In the genomic region with DNA sequence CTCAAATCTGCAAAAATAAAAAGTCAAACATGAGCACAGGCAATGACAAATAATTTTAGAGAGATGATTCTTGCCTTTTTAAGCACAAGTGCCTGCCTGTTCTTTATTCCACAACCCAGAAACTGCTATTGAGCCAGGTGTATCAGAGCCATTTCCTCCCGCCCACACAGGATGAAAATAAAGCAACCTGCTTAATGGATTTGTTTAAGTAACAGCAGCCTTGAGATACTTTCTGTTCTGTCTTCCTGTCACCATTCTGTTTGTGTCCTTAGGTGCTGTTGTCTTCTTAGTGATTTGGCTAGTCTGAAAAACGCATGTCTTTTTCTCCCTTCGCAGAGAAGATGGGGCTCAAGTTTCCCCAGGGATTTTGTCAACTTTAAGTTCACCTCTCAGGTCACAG, we compare ENCODE assay signal across 32 cellular contexts. TPM values are rescaled to one million over a fixed set of nuclear protein-coding genes. Genes with fewer than 3 reads are reported as not detected.
DNase-seq lines count a peak whose midpoint lies in the region; ATAC-seq and TF ChIP-seq lines count a peak whose summit lies in the region.
"Had no signal": no experiment of that assay in that cellular context is flagged by ENCODE, and none has a peak within 500 bp of the region (broad histone marks: within the 10 kb centered on the region; RNA-seq: fewer than 3 reads in every experiment).

No MANE protein-coding gene starts in this region.

- H3K27ac Mint-ChIP-seq in progenitor cell of endocrine pancreas: peak overlapping the region; percentile 27
- H3K27ac Mint-ChIP-seq: brain; CD4-positive, alpha-beta memory T cell; T-helper 1 cell treated with Interleukin-12 subunit alpha and Interleukin-12 subunit beta and Interleukin-4 antibody, amounts not matched to agents 30 μg/mL and 1 μg/mL, for 36 hours; type B pancreatic cell had no signal

- H3K27me3 Mint-ChIP-seq in progenitor cell of endocrine pancreas: peaks cover 1% of the 10 kb centered on the region
- H3K27me3 Mint-ChIP-seq: brain had no signal

- peaks cover 3% of the 10 kb centered on the region for H3F3A ChIP-seq in SK-N-SH (replicated peaks; ENCODE audit: insufficient read depth)

- DNase-seq in NCI-H2171 treated with DMSO at 0.1 percent for 48 hours (lab: John Stamatoyannopoulos, UW): peak; percentile 9
- DNase-seq in NCI-H2171 (lab: John Stamatoyannopoulos, UW): no peak
- DNase-seq in NCI-H774 (lab: John Stamatoyannopoulos, UW): peak; percentile 17
- DNase-seq in progenitor cell of endocrine pancreas (ENCODE audit: low spot score, unreplicated experiment): no peak
- no peak for DNase-seq in HAP-1 (ENCODE audit: low spot score in 2 of 2)
- no peak for DNase-seq in SK-N-SH
- no peak for DNase-seq in osteoblast (ENCODE audit: insufficient read length, low spot score, missing footprints)
- DNase-seq: activated CD4-positive, alpha-beta T cell treated with anti-CD3 and anti-CD28 coated beads for 48 hours; activated naive CD4-positive, alpha-beta T cell; activated T-cell treated with anti-CD3 and anti-CD28 coated beads, Interleukin-2, amount 50 U/mL, for 4 hours; CD4-positive, alpha-beta memory T cell; DMS 273 treated with DMSO at 0.1 percent for 48 hours; erythroblast; GM23248; heart right ventricle; left colon; NCI-H1048; NCI-H1930; RPMI8226; stimulated activated CD4-positive, alpha-beta T cell treated with anti-CD3 and anti-CD28 coated beads, Interleukin-1b, Interleukin-23, amount 100 ng/mL, for 48 hours had no signal

- H3K36me3 ChIP-seq in HAP-1 (replicated peaks) (no peaks in the 10 kb centered on the region), SK-N-SH (replicated peaks in 1 of 2; ENCODE audit: control insufficient read depth in 1 of 2, insufficient read depth in 2 of 2, low read length in 1 of 2) (no peaks in the 10 kb centered on the region), osteoblast (ENCODE audit: insufficient read depth, low read length) (no peaks in the 10 kb centered on the region)
- H3K36me3 ChIP-seq: heart right ventricle, neutrophil had no signal

- CTCF ChIA-PET in SK-N-SH (lab: Yijun Ruan, JAX): no interaction called here

- no peak overlapping the region for H3K27ac ChIP-seq in SK-N-SH (ENCODE audit: low read depth in 2 of 2, low read length in 1 of 2)
- H3K27ac ChIP-seq in osteoblast (ENCODE audit: low read depth, low read length): no peak overlapping the region
- H3K27ac ChIP-seq: GM23248, heart right ventricle, neutrophil had no signal

- H3K27me3 ChIP-seq in HAP-1 (ENCODE audit: low read depth): no peaks in the 10 kb centered on the region
- no peaks in the 10 kb centered on the region for H3K27me3 ChIP-seq in SK-N-SH (ENCODE audit: insufficient read depth)
- H3K27me3 ChIP-seq in osteoblast (ENCODE audit: insufficient read depth, low read length): peaks cover 32% of the 10 kb centered on the region
- H3K27me3 ChIP-seq: neutrophil had no signal

- POLR2A ChIA-PET in SK-N-SH (lab: Yijun Ruan, JAX): no interaction called here

- H3K9ac ChIP-seq in SK-N-SH: no peak overlapping the region
- H3K9ac ChIP-seq: GM23248 had no signal

- TF ChIP-seq RAD21 in SK-N-SH (IDR thresholded peaks at IDR 0.05; ENCODE audit: low read length): no peak

- no peak overlapping the region for H2AFZ ChIP-seq in SK-N-SH (ENCODE audit: low read depth)
- no peak overlapping the region for H2AFZ ChIP-seq in osteoblast (ENCODE audit: low read length)
- H2AFZ ChIP-seq: GM23248 had no signal

- H3K9me2 ChIP-seq in SK-N-SH: no peaks in the 10 kb centered on the region

- 0 out of 2 replicates have a peak, but pooled peaks cover 3% of the 10 kb centered on the region for H3K4me1 ChIP-seq in HAP-1
- no peaks in the 10 kb centered on the region for H3K4me1 ChIP-seq in SK-N-SH (ENCODE audit: control insufficient read depth in 1 of 2, insufficient read depth in 2 of 2, low read depth in 1 of 2, low read length in 1 of 2)
- no peaks in the 10 kb centered on the region for H3K4me1 ChIP-seq in osteoblast (ENCODE audit: insufficient read depth, low read length)
- H3K4me1 ChIP-seq: heart right ventricle had no signal

- TF ChIP-seq CTCF in progenitor cell of endocrine pancreas (IDR thresholded peaks at IDR 0.05; ENCODE audit: unreplicated experiment) (no peak), SK-N-SH (IDR thresholded peaks at IDR 0.05) (no peak), osteoblast (IDR thresholded peaks at IDR 0.05; ENCODE audit: extremely low read depth, low read depth, low read length) (no peak)

- no peak overlapping the region for H3K4me3 ChIP-seq in HAP-1
- H3K4me3 ChIP-seq in SK-N-SH (ENCODE audit: low read depth in 2 of 2, low read length in 1 of 2): no peak overlapping the region
- H3K4me3 ChIP-seq in osteoblast (ENCODE audit: insufficient read depth, low read length): no peak overlapping the region
- H3K4me3 ChIP-seq: GM23248, heart right ventricle had no signal

- H4K20me1 ChIP-seq in SK-N-SH (ENCODE audit: insufficient read depth) (no peaks in the 10 kb centered on the region), osteoblast (ENCODE audit: insufficient read depth, low read length) (no peaks in the 10 kb centered on the region)

- no peaks in the 10 kb centered on the region for H3K36me3 Mint-ChIP-seq in progenitor cell of endocrine pancreas (ENCODE audit: insufficient read depth)
- H3K36me3 Mint-ChIP-seq: brain; CD4-positive, alpha-beta memory T cell; type B pancreatic cell had no signal

- H3K79me2 ChIP-seq in SK-N-SH (ENCODE audit: insufficient read depth) (no peaks in the 10 kb centered on the region), osteoblast (ENCODE audit: insufficient read depth, low read length) (no peaks in the 10 kb centered on the region)

- no peak for TF ChIP-seq EP300 in SK-N-SH (IDR thresholded peaks at IDR 0.05; ENCODE audit: borderline replicate concordance in 1 of 2, low read depth in 1 of 2, low read length in 1 of 2)

- in situ Hi-C loops in HAP-1 (cut with MboI; ENCODE audit: low sequenced_read_pairs): no loop called here

- H3K9me3 Mint-ChIP-seq in progenitor cell of endocrine pancreas (ENCODE audit: low read depth): no peaks in the 10 kb centered on the region
- H3K9me3 Mint-ChIP-seq: activated T-cell treated with anti-CD3 and anti-CD28 coated beads, Interleukin-2, amount 50 U/mL, for 4 hours; brain; CD4-positive, alpha-beta memory T cell; T-helper 1 cell treated with Interleukin-12 subunit alpha and Interleukin-12 subunit beta and Interleukin-4 antibody, amounts not matched to agents 30 μg/mL and 1 μg/mL, for 36 hours had no signal

- H3K4me2 ChIP-seq in SK-N-SH (no peak overlapping the region), osteoblast (ENCODE audit: insufficient read depth, low read length) (no peak overlapping the region)

- H3K4me3 Mint-ChIP-seq in progenitor cell of endocrine pancreas (ENCODE audit: low read depth): peak overlapping the region; percentile 16
- H3K4me3 Mint-ChIP-seq: activated T-cell treated with anti-CD3 and anti-CD28 coated beads, Interleukin-2, amount 50 U/mL, for 4 hours; brain; CD4-positive, alpha-beta memory T cell; T-helper 1 cell treated with Interleukin-12 subunit alpha and Interleukin-12 subunit beta and Interleukin-4 antibody, amounts not matched to agents 30 μg/mL and 1 μg/mL, for 36 hours; type B pancreatic cell had no signal

- ATAC-seq in HG02885 (IDR thresholded peaks at IDR 0.05; ENCODE audit: poor library complexity, unreplicated experiment): peak; percentile 45
- ATAC-seq: activated T-cell treated with anti-CD3 and anti-CD28 coated beads, Interleukin-2, amount 50 U/mL, for 4 hours; heart right ventricle; left colon had no signal

- peaks cover 10% of the 10 kb centered on the region for H3K4me1 Mint-ChIP-seq in progenitor cell of endocrine pancreas (ENCODE audit: low read depth)
- H3K4me1 Mint-ChIP-seq: CD4-positive, alpha-beta memory T cell had no signal

- H3K9me3 ChIP-seq in HAP-1: no peaks in the 10 kb centered on the region
- no peaks in the 10 kb centered on the region for H3K9me3 ChIP-seq in SK-N-SH
- no peaks in the 10 kb centered on the region for H3K9me3 ChIP-seq in osteoblast (ENCODE audit: low read depth, low read length)
- H3K9me3 ChIP-seq: heart right ventricle, neutrophil had no signal

- WGBS in SK-N-SH (ENCODE audit: low lambda C conversion rate): 92% methylated on average over 3 of the region's 3 CpGs

TF ChIP-seq in SK-N-SH, 30 proteins besides CTCF, POLR2A, EP300 and RAD21 (continues in another document):
- TF ChIP-seq SMC3 (IDR thresholded peaks at IDR 0.05; ENCODE audit: low read depth, low read length) (no peak), RCOR1 (IDR thresholded peaks at IDR 0.05; ENCODE audit: low read length) (no peak), YY1 (IDR thresholded peaks at IDR 0.05; ENCODE audit: low read depth) (no peak), NRF1 (IDR thresholded peaks at IDR 0.05; ENCODE audit: low read depth, low read length) (no peak), FOXJ3 (CRISPR knock-in tag; IDR thresholded peaks at IDR 0.05) (no peak), GABPA (IDR thresholded peaks at IDR 0.05; ENCODE audit: low read depth) (no peak), RFX5 (IDR thresholded peaks at IDR 0.05; ENCODE audit: low read length) (no peak), TAF1 (IDR thresholded peaks at IDR 0.05; ENCODE audit: borderline replicate concordance, low read depth, low read length) (no peak), POLR2AphosphoS5 (IDR thresholded peaks at IDR 0.05; ENCODE audit: low read depth, low read length) (no peak), USF2 (IDR thresholded peaks at IDR 0.05; ENCODE audit: borderline replicate concordance, low read depth, low read length) (no peak), TCF12 (IDR thresholded peaks at IDR 0.05) (no peak), MAX (IDR thresholded peaks at IDR 0.05; ENCODE audit: low read depth) (no peak)

RNA-seq across cellular contexts. Expression of gene RPE65, which starts 11.4 kb away (rescaled TPM):
- total RNA-seq in progenitor cell of endocrine pancreas: not detected in 2 replicates
- 0.02 and 0.03 TPM in 2 replicates for polyA plus RNA-seq in SK-N-SH (2012; rRNA removed)
- polyA plus RNA-seq in SK-N-SH (2012; cell fraction: cytosol; rRNA removed): 0.04 and 0.08 TPM in 2 replicates
- 0.02 and 0.05 TPM in 2 replicates for polyA plus RNA-seq in SK-N-SH (2012; cell fraction: nucleus; rRNA removed)
- not detected in 2 replicates for total RNA-seq in osteoblast
- total RNA-seq: A172; activated T-cell treated with anti-CD3 and anti-CD28 coated beads, Interleukin-2, amount 50 U/mL, for 4 hours; CD4-positive, alpha-beta memory T cell; fibroblast of villous mesenchyme; G401; GM23248; left colon; LHCN-M2; mesenteric fat pad; skeletal muscle tissue had no signal
- polyA plus RNA-seq: adipose tissue; CD4-positive, alpha-beta memory T cell; GM23248 had no signal

RNA-seq across cellular contexts. Expression of gene DEPDC1, which starts 58.6 kb away (rescaled TPM):
- total RNA-seq in progenitor cell of endocrine pancreas: 10.3 and 12.4 TPM in 2 replicates
- 3.8 TPM in 2 replicates for polyA plus RNA-seq in SK-N-SH (2012; rRNA removed)
- 6.0 and 7.5 TPM in 2 replicates for polyA plus RNA-seq in SK-N-SH (2012; cell fraction: cytosol; rRNA removed)
- 1.7 and 2.7 TPM in 2 replicates for polyA plus RNA-seq in SK-N-SH (2012; cell fraction: nucleus; rRNA removed)
- total RNA-seq in osteoblast: 1.4 and 2.4 TPM in 2 replicates
- total RNA-seq: CD4-positive, alpha-beta memory T cell; mesenteric fat pad had no signal
- polyA plus RNA-seq: CD4-positive, alpha-beta memory T cell had no signal

Comparison
In these comparisons a context has a peak if more than half of its experiments do, and no peak if none do; other contexts are left out.
1. DNase-seq: peak in NCI-H2171 treated with DMSO at 0.1 percent for 48 hours (single experiment) and NCI-H774 (single experiment); none in NCI-H2171 (single experiment), progenitor cell of endocrine pancreas (single experiment), HAP-1 (0 of 2), SK-N-SH (single experiment) and osteoblast (single experiment).